In the genomic region with DNA sequence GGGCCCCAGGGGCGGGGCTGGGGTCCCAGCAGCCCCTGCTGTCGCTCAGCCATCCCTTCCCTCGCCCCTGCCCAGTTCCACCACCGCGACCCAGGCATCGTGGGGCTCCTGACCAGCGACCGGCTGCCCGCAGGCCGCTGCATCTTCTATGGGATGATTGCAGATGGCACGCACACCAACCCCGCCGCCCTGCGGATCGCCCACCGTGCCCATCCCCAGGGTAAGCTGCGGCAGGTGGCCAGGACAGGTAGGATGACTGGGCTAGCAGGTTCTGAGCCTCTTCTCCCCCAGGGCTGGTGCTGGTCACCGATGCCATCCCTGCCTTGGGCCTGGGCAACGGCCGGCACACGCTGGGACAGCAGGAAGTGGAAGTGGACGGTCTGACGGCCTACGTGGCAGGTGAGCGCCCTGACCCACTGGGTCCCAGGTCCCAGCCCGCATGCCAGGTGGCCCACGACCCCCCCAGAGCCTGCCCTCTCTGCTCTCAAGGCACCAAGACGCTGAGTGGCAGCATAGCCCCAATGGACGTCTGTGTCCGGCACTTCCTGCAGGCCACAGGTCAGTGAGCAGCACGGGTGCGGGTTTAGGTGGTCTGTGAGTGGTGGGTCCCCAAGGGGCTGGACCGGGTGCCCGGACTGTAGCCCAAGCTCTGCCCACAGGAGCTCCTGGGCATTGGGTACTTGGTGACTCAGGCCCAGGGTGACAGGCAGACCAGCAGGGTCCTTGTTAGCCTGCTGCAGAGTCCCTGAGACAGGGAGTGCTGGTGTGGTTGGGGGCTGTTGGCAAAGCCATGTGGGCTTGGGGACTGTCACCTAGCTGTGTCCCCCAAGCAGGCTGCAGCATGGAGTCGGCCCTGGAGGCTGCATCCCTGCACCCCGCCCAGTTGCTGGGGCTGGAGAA, we compare ENCODE assay signal across 17 cellular contexts. TPM values are rescaled to one million over a fixed set of nuclear protein-coding genes. Genes with fewer than 3 reads are reported as not detected.
"Had no signal": no experiment of that assay in that cellular context is flagged by ENCODE, and none has a peak within 500 bp of the region (broad histone marks: within the 10 kb centered on the region; RNA-seq: fewer than 3 reads in every experiment).

No MANE protein-coding gene starts in this region.

- H3K27me3 Mint-ChIP-seq: activated B cell treated with CpG ODN at 0.5 μM for 24 hours; activated CD4-positive, alpha-beta T cell treated with anti-CD3 and anti-CD28 coated beads, Interleukin-2, amount 10 ng/mL, durations not matched to agents 7 days and 5 days; activated naive CD8-positive, alpha-beta T cell treated with anti-CD3 and anti-CD28 coated beads, Interleukin-2, amount 50 U/mL, for 24 hours; activated T-helper 17 cell treated with anti-CD3 and anti-CD28 coated beads, Interleukin-2, amount 50 U/mL, for 72 hours; stimulated activated memory B cell treated with anti-CD40 and anti-IgM and Interleukin-4, amounts not matched to agents 10 μg/mL and 1 μg/mL and 100 μg/mL, for 72 hours had no signal

- H3K4me3 ChIP-seq: psoas muscle had no signal

- ATAC-seq: activated naive CD8-positive, alpha-beta T cell treated with anti-CD3 and anti-CD28 coated beads, Interleukin-2, amount 50 U/mL, for 24 hours; activated T-helper 17 cell treated with anti-CD3 and anti-CD28 coated beads, Interleukin-2, amount 50 U/mL, for 72 hours; psoas muscle; stimulated activated memory B cell treated with anti-CD40 and anti-IgM and Interleukin-4, amounts not matched to agents 10 μg/mL and 1 μg/mL and 100 μg/mL, for 72 hours had no signal

- H3K9me3 ChIP-seq: psoas muscle had no signal

- H3K9me3 Mint-ChIP-seq: activated B cell treated with CpG ODN at 0.5 μM for 24 hours; activated CD4-positive, alpha-beta T cell treated with anti-CD3 and anti-CD28 coated beads, Interleukin-2, amount 10 ng/mL, durations not matched to agents 7 days and 5 days; activated naive CD4-positive, alpha-beta T cell treated with anti-CD3 and anti-CD28 coated beads for 36 hours; activated naive CD8-positive, alpha-beta T cell treated with anti-CD3 and anti-CD28 coated beads, Interleukin-2, amount 50 U/mL, for 24 hours; activated T-helper 17 cell treated with anti-CD3 and anti-CD28 coated beads, Interleukin-2, amount 50 U/mL, for 72 hours; nephron progenitor cell; stimulated activated memory B cell treated with anti-CD40 and anti-IgM and Interleukin-4, amounts not matched to agents 10 μg/mL and 1 μg/mL and 100 μg/mL, for 72 hours had no signal

- H3K27ac ChIP-seq: epithelial cell of prostate, psoas muscle had no signal

- H3K27ac Mint-ChIP-seq: activated B cell treated with CpG ODN at 0.5 μM for 24 hours; activated CD4-positive, alpha-beta T cell treated with anti-CD3 and anti-CD28 coated beads, Interleukin-2, amount 10 ng/mL, durations not matched to agents 7 days and 5 days; activated naive CD4-positive, alpha-beta T cell treated with anti-CD3 and anti-CD28 coated beads for 36 hours; activated naive CD8-positive, alpha-beta T cell treated with anti-CD3 and anti-CD28 coated beads, Interleukin-2, amount 50 U/mL, for 24 hours; activated T-helper 17 cell treated with anti-CD3 and anti-CD28 coated beads, Interleukin-2, amount 50 U/mL, for 72 hours; nephron progenitor cell; stimulated activated memory B cell treated with anti-CD40 and anti-IgM and Interleukin-4, amounts not matched to agents 10 μg/mL and 1 μg/mL and 100 μg/mL, for 72 hours had no signal

- DNase-seq: activated B cell treated with CpG ODN at 0.5 μM for 24 hours; activated CD4-positive, alpha-beta T cell treated with anti-CD3 and anti-CD28 coated beads, Interleukin-2, amount 10 ng/mL, durations not matched to agents 7 days and 5 days; activated naive CD4-positive, alpha-beta T cell treated with anti-CD3 and anti-CD28 coated beads for 36 hours; activated naive CD8-positive, alpha-beta T cell treated with anti-CD3 and anti-CD28 coated beads, Interleukin-2, amount 50 U/mL, for 24 hours; cerebellar nuclear complex; dermis blood vessel endothelial cell; foreskin melanocyte; nephron progenitor cell had no signal

- H3K4me3 Mint-ChIP-seq: activated B cell treated with CpG ODN at 0.5 μM for 24 hours; activated CD4-positive, alpha-beta T cell treated with anti-CD3 and anti-CD28 coated beads, Interleukin-2, amount 10 ng/mL, durations not matched to agents 7 days and 5 days; activated naive CD4-positive, alpha-beta T cell treated with anti-CD3 and anti-CD28 coated beads for 36 hours; activated naive CD8-positive, alpha-beta T cell treated with anti-CD3 and anti-CD28 coated beads, Interleukin-2, amount 50 U/mL, for 24 hours; activated T-helper 17 cell treated with anti-CD3 and anti-CD28 coated beads, Interleukin-2, amount 50 U/mL, for 72 hours; nephron progenitor cell; stimulated activated memory B cell treated with anti-CD40 and anti-IgM and Interleukin-4, amounts not matched to agents 10 μg/mL and 1 μg/mL and 100 μg/mL, for 72 hours had no signal

RNA-seq across cellular contexts. Expression of a gene that starts 2.8 kb away (rescaled TPM):
- total RNA-seq: activated T-helper 17 cell treated with anti-CD3 and anti-CD28 coated beads, Interleukin-2, amount 50 U/mL, for 72 hours; aorta; dermis blood vessel endothelial cell; fibroblast of lung; osteocyte; T-helper 2 cell treated with Interferon-gamma antibody and Interleukin-4, amounts not matched to agents 100 ng/mL and 5 ng/mL, for 36 hours; urinary bladder had no signal
- polyA plus RNA-seq: fibroblast of lung had no signal
